ENCODE assay signal across 8 cellular contexts in genomic region chr22:19178065-19178658, GRCh38. TPM values are rescaled to one million over a fixed set of nuclear protein-coding genes. Genes with fewer than 3 reads are reported as not detected.
A peak's percentile ranks its signal among the peaks of the same experiment; 100 is the strongest.
DNase-seq lines count a peak whose midpoint lies in the region; ATAC-seq and TF ChIP-seq lines count a peak whose summit lies in the region.

No MANE protein-coding gene starts in this region.

- H3K27me3 ChIP-seq in AG04450 (ENCODE audit: control insufficient read depth, insufficient read depth, low read length): no peaks in the 10 kb centered on the region

- CTCF ChIA-PET in AG04450 (lab: Charles Lee) (interaction anchor here (0.5 to 2.6 kb wide), 7 partner anchors 9 to 451 kb away, joined by 3 to 10 read pairs (median 5); no protein-coding TSS in a partner anchor), MCF 10A (lab: Yijun Ruan, JAX) (interaction anchor here (0.6 to 2.2 kb wide), 5 partner anchors 29 to 187 kb away, joined by 3 to 5 read pairs (median 4); partner anchors contain the start of gene ESS2)

- peak overlapping the region; percentile 75 for H3K4me3 Mint-ChIP-seq in MCF 10A (ENCODE audit: unreplicated experiment)

- POLR2A ChIA-PET in AG04450 (lab: Yijun Ruan, JAX) (interaction anchor here (0.7 to 1.4 kb wide), 6 partner anchors 9 to 302 kb away, joined by 3 to 6 read pairs (median 4); partner anchors contain the start of genes CDC45, CLTCL1 and ESS2), MCF 10A (lab: Yijun Ruan, JAX) (interaction anchor here (0.5 to 3.3 kb wide), 20 partner anchors 9 to 1739 kb away, joined by 3 to 30 read pairs (median 4); partner anchors contain the start of genes C22orf39, CDC45, CLTCL1 and DGCR2)

- no peaks in the 10 kb centered on the region for H3K27me3 Mint-ChIP-seq in MCF 10A (ENCODE audit: insufficient read depth, unreplicated experiment)

- H3K9me3 ChIP-seq in AG04450 (ENCODE audit: control insufficient read depth, insufficient read depth, low read length): no peaks in the 10 kb centered on the region; the same call in 1 of the 2 replicates

- peak; percentile 9 for ATAC-seq in GM18858 (IDR thresholded peaks at IDR 0.05; ENCODE audit: unreplicated experiment)
- peak; percentile 21 for ATAC-seq in HG03095 (IDR thresholded peaks at IDR 0.05; ENCODE audit: unreplicated experiment)

- peak overlapping the region; percentile 68 for H3K4me3 ChIP-seq in AG04450 (ENCODE audit: low read depth, low read length)

- peaks cover 24% of the 10 kb centered on the region for H3K4me1 Mint-ChIP-seq in MCF 10A (ENCODE audit: insufficient read depth, unreplicated experiment)

- peaks cover 19% of the 10 kb centered on the region for H3K36me3 Mint-ChIP-seq in MCF 10A (ENCODE audit: insufficient read depth, unreplicated experiment)

- H3K9me3 Mint-ChIP-seq in MCF 10A (ENCODE audit: unreplicated experiment): no peaks in the 10 kb centered on the region

- intact Hi-C loops in MCF 10A (cut with micrococcal nuclease): loop anchor here (2.0 to 5.0 kb wide), 3 partner anchors 113 to 453 kb away; partner anchors contain the start of genes C22orf39 and CLTCL1

- no peak for DNase-seq in AG04450 (ENCODE audit: low read depth, low spot score)
- peak; percentile 68 for DNase-seq in SK-N-DZ (ENCODE audit: low spot score)
- peak; percentile 41 for DNase-seq in MCF 10A (ENCODE audit: unreplicated experiment)
- peak; percentile 73 for DNase-seq in islet precursor cell
- DNase-seq in stimulated activated CD4-positive, alpha-beta T cell treated with anti-CD3 and anti-CD28 coated beads, Interleukin-4, amount 100 ng/mL, for 24 hours: peak; percentile 54
- no peak for DNase-seq in NCI-H1694 treated with DMSO at 0.1 percent for 48 hours (lab: John Stamatoyannopoulos, UW)

- TF ChIP-seq CTCF in AG04450 (IDR thresholded peaks at IDR 0.05; ENCODE audit: low read depth, low read length): no peak
- no peak for TF ChIP-seq CTCF in MCF 10A (IDR thresholded peaks at IDR 0.05; ENCODE audit: unreplicated experiment)

- H3K27ac Mint-ChIP-seq in MCF 10A (ENCODE audit: low read depth, unreplicated experiment): peak overlapping the region; percentile 31

- no peak overlapping the region for H3K27ac ChIP-seq in AG04450 (ENCODE audit: low read depth, low read length)

- BruUV-seq in MCF 10A (replicated peaks; lab: Mats Ljungman, UMichigan): no TSS peak

RNA-seq across cellular contexts. Expression of gene SLC25A1, which starts 0.4 kb away (rescaled TPM):
- polyA plus RNA-seq in AG04450 (2011; rRNA removed): 18.4 and 31.4 TPM in 2 replicates
- polyA minus RNA-seq in AG04450 (2011; rRNA and poly(A)+ RNA removed): 23.5 and 33.4 TPM in 2 replicates
- polyA plus RNA-seq in SK-N-DZ (2014; cell fraction: cytosol; rRNA removed): 122 and 132 TPM in 2 replicates
- 128 and 158 TPM in 2 replicates for polyA plus RNA-seq in SK-N-DZ (2014; cell fraction: nucleus; rRNA removed)
- 41.0 and 53.9 TPM in 2 replicates for total RNA-seq in MCF 10A (2022)

RNA-seq across cellular contexts. Expression of gene GSC2, which starts 28.1 kb away (rescaled TPM):
- polyA plus RNA-seq in AG04450 (2011; rRNA removed): not detected in 2 replicates
- polyA minus RNA-seq in AG04450 (2011; rRNA and poly(A)+ RNA removed): not detected in 2 replicates
- not detected in 2 replicates for polyA plus RNA-seq in SK-N-DZ (2014; cell fraction: cytosol; rRNA removed)
- polyA plus RNA-seq in SK-N-DZ (2014; cell fraction: nucleus; rRNA removed): not detected in 2 replicates
- not detected in 2 replicates for total RNA-seq in MCF 10A (2022)

RNA-seq across cellular contexts. Expression of gene ESS2, which starts 33.7 kb away (rescaled TPM):
- polyA plus RNA-seq in AG04450 (2011; rRNA removed): 8.8 and 11.9 TPM in 2 replicates
- polyA minus RNA-seq in AG04450 (2011; rRNA and poly(A)+ RNA removed): 5.3 and 8.0 TPM in 2 replicates
- 23.4 and 31.1 TPM in 2 replicates for polyA plus RNA-seq in SK-N-DZ (2014; cell fraction: cytosol; rRNA removed)
- 18.7 and 31.3 TPM in 2 replicates for polyA plus RNA-seq in SK-N-DZ (2014; cell fraction: nucleus; rRNA removed)
- 12.4 and 18.1 TPM in 2 replicates for total RNA-seq in MCF 10A (2022)

RNA-seq across cellular contexts. Expression of gene TSSK2, which starts 47.1 kb away (rescaled TPM):
- polyA plus RNA-seq in AG04450 (2011; rRNA removed): not detected in 2 replicates
- not detected in 2 replicates for polyA minus RNA-seq in AG04450 (2011; rRNA and poly(A)+ RNA removed)
- not detected in 2 replicates for polyA plus RNA-seq in SK-N-DZ (2014; cell fraction: cytosol; rRNA removed)
- polyA plus RNA-seq in SK-N-DZ (2014; cell fraction: nucleus; rRNA removed): not detected in 2 replicates
- not detected in 2 replicates for total RNA-seq in MCF 10A (2022)

RNA-seq across cellular contexts. Expression of gene DGCR2, which starts 56.0 kb away (rescaled TPM):
- 23.0 and 33.9 TPM in 2 replicates for polyA plus RNA-seq in AG04450 (2011; rRNA removed)
- polyA minus RNA-seq in AG04450 (2011; rRNA and poly(A)+ RNA removed): 27.8 and 34.8 TPM in 2 replicates
- 45.5 and 48.0 TPM in 2 replicates for polyA plus RNA-seq in SK-N-DZ (2014; cell fraction: cytosol; rRNA removed)
- 33.5 and 34.4 TPM in 2 replicates for polyA plus RNA-seq in SK-N-DZ (2014; cell fraction: nucleus; rRNA removed)
- total RNA-seq in MCF 10A (2022): 41.2 and 50.1 TPM in 2 replicates

Comparison
In these comparisons a context has a peak if more than half of its experiments do, and no peak if none do; other contexts are left out.
1. DNase-seq: peak in SK-N-DZ (single experiment), MCF 10A (single experiment), islet precursor cell (single experiment) and stimulated activated CD4-positive, alpha-beta T cell treated with anti-CD3 and anti-CD28 coated beads, Interleukin-4, amount 100 ng/mL, for 24 hours (single experiment); none in AG04450 (single experiment) and NCI-H1694 treated with DMSO at 0.1 percent for 48 hours (single experiment).